ENCODE assay signal across 8 cellular contexts in genomic region chr16:67169642-67170167, GRCh38. TPM values are rescaled to one million over a fixed set of nuclear protein-coding genes. Genes with fewer than 3 reads are reported as not detected.
DNase-seq lines count a peak whose midpoint lies in the region; ATAC-seq and TF ChIP-seq lines count a peak whose summit lies in the region.

No MANE protein-coding gene starts in this region.

- DNase-seq in activated naive CD4-positive, alpha-beta T cell treated with anti-CD3 and anti-CD28 coated beads, Interleukin-2, amount 10 ng/mL, durations not matched to agents 7 days and 5 days: peak; percentile 64
- peak; percentile 69 for DNase-seq in left ventricle myocardium superior
- DNase-seq in gastrocnemius medialis: peak in 1 of 2 donors; percentile 63
- DNase-seq in putamen (ENCODE audit: low spot score): no peak
- no peak for DNase-seq in NK-92 (lab: John Stamatoyannopoulos, UW; ENCODE audit: unreplicated experiment)

- in situ Hi-C loops in gastrocnemius medialis (cut with MboI; ENCODE audit: low sequenced_read_pairs in 4 of 4): no loop called here

- CTCF ChIA-PET in activated naive CD4-positive, alpha-beta T cell treated with anti-CD3 and anti-CD28 coated beads, Interleukin-2, amount 10 ng/mL, durations not matched to agents 7 days and 5 days (lab: Charles Lee): interaction anchor here (0.6 to 4.9 kb wide), 11 partner anchors 9 to 311 kb away, joined by 3 to 23 read pairs (median 3); partner anchors contain the start of genes ATP6V0D1, FBXL8 and TRADD

- H3K36me3 ChIP-seq in ES-I3 (ENCODE audit: insufficient read depth, low read length): no peaks in the 10 kb centered on the region
- no peaks in the 10 kb centered on the region for H3K36me3 ChIP-seq in KOPT-K1 (ENCODE audit: insufficient read depth, low read length)
- no peaks in the 10 kb centered on the region for H3K36me3 ChIP-seq in gastrocnemius medialis

- TF ChIP-seq CTCF in gastrocnemius medialis (IDR thresholded peaks at IDR 0.05 in 4 of 5, conservative IDR thresholded peaks at IDR 0.05 in 1 of 5): peak; percentile 26 to 77 (median 66)

- H3K27ac ChIP-seq in KOPT-K1 (ENCODE audit: low read depth, low read length, poor library complexity, severe bottlenecking) (peak overlapping the region; percentile 54), gastrocnemius medialis (peak overlapping the region; percentile 94 to 100 (median 96))

- H3K9me3 ChIP-seq in ES-I3 (ENCODE audit: control insufficient read depth, insufficient read depth, low read length) (no peaks in the 10 kb centered on the region; the same call in 1 of the 2 replicates), KOPT-K1 (ENCODE audit: insufficient read depth, low read length, poor library complexity, severe bottlenecking) (no peaks in the 10 kb centered on the region), gastrocnemius medialis (no peaks in the 10 kb centered on the region)

- no peak for TF ChIP-seq POLR2A in gastrocnemius medialis (IDR thresholded peaks at IDR 0.05)

- H3K27me3 ChIP-seq in gastrocnemius medialis: no peaks in the 10 kb centered on the region

- peaks cover 70% of the 10 kb centered on the region for H3K4me1 Mint-ChIP-seq in activated naive CD4-positive, alpha-beta T cell treated with anti-CD3 and anti-CD28 coated beads, Interleukin-2, amount 10 ng/mL, durations not matched to agents 7 days and 5 days

- H3K27ac Mint-ChIP-seq in activated naive CD4-positive, alpha-beta T cell treated with anti-CD3 and anti-CD28 coated beads, Interleukin-2, amount 10 ng/mL, durations not matched to agents 7 days and 5 days: no peak overlapping the region

- intact Hi-C loops in left ventricle myocardium superior (cut with micrococcal nuclease): no loop called here
- intact Hi-C loops in gastrocnemius medialis (cut with DNase I; ENCODE audit: low total_unique reads): loop anchor here (5.0 kb wide), 1 partner anchor 73 kb away; no protein-coding TSS in a partner anchor

- H3K9ac ChIP-seq in ES-I3 (ENCODE audit: low read depth, low read length): peak overlapping the region; percentile 61; the same call in 1 of the 2 replicates

- peaks cover 41% of the 10 kb centered on the region for H3K36me3 Mint-ChIP-seq in activated naive CD4-positive, alpha-beta T cell treated with anti-CD3 and anti-CD28 coated beads, Interleukin-2, amount 10 ng/mL, durations not matched to agents 7 days and 5 days

- ATAC-seq in left ventricle myocardium superior: peak; percentile 3
- peak in 1 of 2 donors; percentile 12 for ATAC-seq in gastrocnemius medialis
- ATAC-seq in HG03039 (IDR thresholded peaks at IDR 0.05; ENCODE audit: unreplicated experiment): no peak

- no peaks in the 10 kb centered on the region for H3K9me3 Mint-ChIP-seq in activated naive CD4-positive, alpha-beta T cell treated with anti-CD3 and anti-CD28 coated beads, Interleukin-2, amount 10 ng/mL, durations not matched to agents 7 days and 5 days

- H3K4me3 ChIP-seq in gastrocnemius medialis: peak overlapping the region; percentile 54 to 78 (median 66)

- H3K4me3 Mint-ChIP-seq in activated naive CD4-positive, alpha-beta T cell treated with anti-CD3 and anti-CD28 coated beads, Interleukin-2, amount 10 ng/mL, durations not matched to agents 7 days and 5 days: peak overlapping the region; percentile 68

- peaks cover 3% of the 10 kb centered on the region; the same call in 1 of the 2 replicates for H3K4me1 ChIP-seq in ES-I3 (ENCODE audit: insufficient read depth, low read length)
- peaks cover 52 to 55% of the 10 kb centered on the region in 2 donors for H3K4me1 ChIP-seq in gastrocnemius medialis

- peaks cover 100% of the 10 kb centered on the region for H3K27me3 Mint-ChIP-seq in activated naive CD4-positive, alpha-beta T cell treated with anti-CD3 and anti-CD28 coated beads, Interleukin-2, amount 10 ng/mL, durations not matched to agents 7 days and 5 days

RNA-seq across cellular contexts. Expression of gene NOL3, which starts 0.6 kb away (rescaled TPM):
- total RNA-seq in left ventricle myocardium superior (125 TPM), gastrocnemius medialis (100 to 1,000 TPM in 3 of 4 donors, 10 to 100 TPM in 1; 77.5 to 231 (median 173) TPM)

RNA-seq across cellular contexts. Expression of gene HSF4, which starts 5.2 kb away (rescaled TPM):
- 71.0 TPM for total RNA-seq in left ventricle myocardium superior
- total RNA-seq in gastrocnemius medialis: 100 to 1,000 TPM in 1 of 4 donors, 10 to 100 TPM in 2, 1 to 10 TPM in 1; 9.0 to 111 (median 29.7) TPM

RNA-seq across cellular contexts. Expression of gene FBXL8, which starts 9.9 kb away (rescaled TPM):
- 12.0 TPM for total RNA-seq in left ventricle myocardium superior
- total RNA-seq in gastrocnemius medialis: 10 to 100 TPM in 3 of 4 donors, 1 to 10 TPM in 1; 7.0 to 16.3 (median 14.3) TPM

RNA-seq across cellular contexts. Expression of gene TRADD, which starts 10.0 kb away (rescaled TPM):
- 7.2 TPM for total RNA-seq in left ventricle myocardium superior
- total RNA-seq in gastrocnemius medialis: 10 to 100 TPM in 2 of 4 donors, 1 to 10 TPM in 2; 8.8 to 15.3 (median 10.1) TPM

RNA-seq across cellular contexts. Expression of gene MATCAP1, which starts 14.1 kb away (rescaled TPM):
- total RNA-seq in left ventricle myocardium superior: 12.4 TPM
- 1 to 10 TPM; 2.5 to 7.7 (median 4.5) TPM for total RNA-seq in gastrocnemius medialis

Comparison
In these comparisons a context has a peak if more than half of its experiments do, and no peak if none do; other contexts are left out.
1. DNase-seq: peak in activated naive CD4-positive, alpha-beta T cell treated with anti-CD3 and anti-CD28 coated beads, Interleukin-2, amount 10 ng/mL, durations not matched to agents 7 days and 5 days (single experiment) and left ventricle myocardium superior (single experiment); none in putamen (single experiment) and NK-92 (single experiment).